Comparison of ENCODE assay signal across 9 cellular contexts in the genomic region with DNA sequence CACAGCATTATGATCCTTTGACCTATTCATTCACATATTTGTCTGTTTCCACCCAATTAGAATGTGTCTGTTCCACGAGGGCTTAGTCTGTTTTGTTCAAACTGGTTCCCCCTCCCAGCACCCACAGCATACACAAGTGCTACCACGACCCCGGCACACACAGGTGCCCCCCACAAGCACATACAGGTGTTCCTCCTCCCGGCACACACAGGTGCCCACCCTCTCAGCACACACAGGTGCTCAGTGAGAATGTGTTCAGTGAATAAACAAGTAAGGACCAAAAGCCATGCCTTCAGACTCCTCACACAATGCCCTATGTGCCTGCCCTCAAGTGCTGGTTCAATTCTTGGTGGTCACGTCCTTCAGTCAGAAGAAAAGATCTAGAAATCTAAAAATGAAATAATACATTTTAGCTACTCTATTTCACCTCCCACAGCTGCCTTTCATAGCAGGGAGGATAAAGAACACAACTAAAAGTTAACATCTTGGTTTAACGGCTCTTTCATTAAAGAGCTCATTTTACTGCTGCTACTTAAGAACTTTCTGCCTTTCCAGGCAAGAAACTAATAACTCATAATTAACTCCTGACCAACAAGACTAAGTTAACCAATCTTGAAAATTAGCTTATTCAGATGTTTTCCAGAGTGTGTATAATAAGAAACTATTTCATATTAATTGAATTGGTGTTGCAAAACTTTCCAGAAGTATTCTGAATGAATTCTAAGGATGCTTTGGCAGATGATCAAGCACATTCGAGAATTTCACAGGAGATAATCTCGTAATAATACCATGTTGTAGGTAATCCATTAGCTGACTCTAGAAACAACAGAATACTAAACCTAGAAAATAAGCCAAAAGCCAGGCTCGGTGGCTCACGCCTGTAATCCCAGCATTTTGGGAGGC. TPM values are rescaled to one million over a fixed set of nuclear protein-coding genes. Genes with fewer than 3 reads are reported as not detected.
DNase-seq lines count a peak whose midpoint lies in the region; ATAC-seq, FAIRE-seq and TF ChIP-seq lines count a peak whose summit lies in the region.
"Had no signal": no experiment of that assay in that cellular context is flagged by ENCODE, and none has a peak within 500 bp of the region (broad histone marks: within the 10 kb centered on the region; RNA-seq: fewer than 3 reads in every experiment).

No MANE protein-coding gene starts in this region.

- no peaks in the 10 kb centered on the region for H4K20me1 ChIP-seq in GM23248 (ENCODE audit: insufficient read depth)

- no peak for FAIRE-seq in A549 (lab: Jason Lieb, UNC)

- no peak overlapping the region for H2AFZ ChIP-seq in GM23248

- peak overlapping the region; percentile 85 for H3K9ac ChIP-seq in GM23248

- TF ChIP-seq EP300 in A549 (IDR thresholded peaks at IDR 0.05): no peak

- no peaks in the 10 kb centered on the region for H3K27me3 ChIP-seq in GM23248 (replicated peaks; ENCODE audit: insufficient read depth)

- H3K4me1 ChIP-seq in A549: peaks cover 50% of the 10 kb centered on the region
- peaks cover 43% of the 10 kb centered on the region for H3K4me1 ChIP-seq in GM23248 (ENCODE audit: insufficient read depth)

- H3K36me3 Mint-ChIP-seq in brain (peaks cover 9% of the 10 kb centered on the region), mesothelial cell of epicardium (peaks cover 4% of the 10 kb centered on the region)

- H3K79me2 ChIP-seq in GM23248 (ENCODE audit: insufficient read depth): peaks cover 64% of the 10 kb centered on the region

- ATAC-seq in A549: no peak

- H3K4me1 Mint-ChIP-seq in brain (peaks cover 56% of the 10 kb centered on the region), mesothelial cell of epicardium (peaks cover 64% of the 10 kb centered on the region)

- CTCF ChIA-PET in A549 (lab: Yijun Ruan, JAX): interaction anchor here (0.8 to 7.8 kb wide), 12 partner anchors 11 to 162 kb away, joined by 3 to 101 read pairs (median 12); no protein-coding TSS in a partner anchor
- CTCF ChIA-PET in HEK293T (lab: Yijun Ruan, JAX): interaction anchor here (0.6 to 4.1 kb wide), 3 partner anchors 10 to 162 kb away, joined by 4 to 40 read pairs (median 4); no protein-coding TSS in a partner anchor

- TF ChIP-seq CTCF in A549 (IDR thresholded peaks at IDR 0.05) (no peak), brain (conservative IDR thresholded peaks at IDR 0.05) (no peak), mesothelial cell of epicardium (IDR thresholded peaks at IDR 0.05; ENCODE audit: unreplicated experiment) (no peak)

- TF ChIP-seq POLR2A in A549 (IDR thresholded peaks at IDR 0.05; ENCODE audit: low read length): no peak

- H3K27ac ChIP-seq in A549 (peak overlapping the region; percentile 83 to 92), GM23248 (peak overlapping the region; percentile 86)

- H3K27ac Mint-ChIP-seq in brain (peak overlapping the region in 3 of 5 experiments; percentile 71 to 94 (median 84)), mesothelial cell of epicardium (peak overlapping the region; percentile 88)

- H3K4me3 Mint-ChIP-seq in brain: peak overlapping the region; percentile 83 to 95 (median 92)
- peak overlapping the region; percentile 86 for H3K4me3 Mint-ChIP-seq in mesothelial cell of epicardium

- POLR2A ChIA-PET in A549 (lab: Yijun Ruan, JAX) (interaction anchor here (0.6 to 1.3 kb wide), 2 partner anchors 41 to 156 kb away, joined by 3 to 10 read pairs; no protein-coding TSS in a partner anchor), HEK293T (lab: Yijun Ruan, JAX) (interaction anchor here (0.8 to 1.9 kb wide), 3 partner anchors 8 to 179 kb away, joined by 3 to 7 read pairs (median 4); a partner anchor contains a TSS)

- peaks cover 61% of the 10 kb centered on the region for H3F3A ChIP-seq in GM23248 (ENCODE audit: insufficient read depth)

- DNase-seq in A549 (ENCODE audit: low read depth in 1 of 2, low spot score in 1 of 2) (no peak), GM23248 (peak; percentile 45), mesothelial cell of epicardium (ENCODE audit: low spot score in 2 of 2, unreplicated experiment in 2 of 2) (no peak), NCI-H2029 (lab: John Stamatoyannopoulos, UW) (no peak), HEK293T (ENCODE audit: extremely low spot score) (no peak), NCI-H2081 treated with DMSO at 0.1 percent for 48 hours (lab: John Stamatoyannopoulos, UW) (no peak)
- no peak for DNase-seq in activated effector memory CD4-positive, alpha-beta T cell treated with anti-CD3 and anti-CD28 coated beads, Interleukin-2, amount 50 U/mL, for 16 hours
- DNase-seq: NCI-H187 had no signal

- H3K4me2 ChIP-seq in A549: peak overlapping the region; percentile 96
- H3K4me2 ChIP-seq in GM23248 (ENCODE audit: unreplicated experiment): peak overlapping the region; percentile 93

- peaks cover 5% of the 10 kb centered on the region; the same call in 1 of the 2 replicates for H3K36me3 ChIP-seq in GM23248 (ENCODE audit: low read depth)

- H3K9me3 Mint-ChIP-seq in brain: peaks cover 0 to 10% (median 1%) of the 10 kb centered on the region in 5 experiments
- H3K9me3 Mint-ChIP-seq in mesothelial cell of epicardium: no peaks in the 10 kb centered on the region

- no peak for TF ChIP-seq RAD21 in A549 (conservative IDR thresholded peaks at IDR 0.05 in 1 of 2, IDR thresholded peaks at IDR 0.05 in 1 of 2)

- H3K9me2 ChIP-seq in GM23248 (ENCODE audit: insufficient read depth): no peaks in the 10 kb centered on the region

- H3K27me3 Mint-ChIP-seq in brain: peaks cover 21% of the 10 kb centered on the region
- H3K27me3 Mint-ChIP-seq in mesothelial cell of epicardium (ENCODE audit: low read depth): no peaks in the 10 kb centered on the region

- no peaks in the 10 kb centered on the region for H3K9me3 ChIP-seq in A549
- no peaks in the 10 kb centered on the region for H3K9me3 ChIP-seq in GM23248 (ENCODE audit: low read depth)

- in situ Hi-C loops in GM23248 (cut with MboI): no loop called here

- WGBS in A549 (ENCODE audit: missing lambda C conversion rate): 18% methylated on average over 10 of the region's 10 CpGs
- WGBS in GM23248 (ENCODE audit: low coverage in 1 of 2, low lambda C conversion rate in 2 of 2, missing lambda C conversion rate in 2 of 2), 2 experiments: 16% methylated on average over 10 of the region's 10 CpGs

- H3K4me3 ChIP-seq in A549: peak overlapping the region; percentile 81
- peak overlapping the region; percentile 91 for H3K4me3 ChIP-seq in GM23248

TF ChIP-seq in A549, 52 proteins besides CTCF, POLR2A, EP300 and RAD21:
- no peak for TF ChIP-seq JUN (IDR thresholded peaks at IDR 0.05)
- peak; percentile 21 for TF ChIP-seq MAFK (IDR thresholded peaks at IDR 0.05; ENCODE audit: partially characterized antibody)

TF ChIP-seq in HEK293T, 16 proteins besides CTCF, POLR2A, EP300 and RAD21:
- TF ChIP-seq BHLHE40 (IDR thresholded peaks at IDR 0.05; ENCODE audit: borderline replicate concordance): no peak
- TF ChIP-seq L3MBTL2 (conservative IDR thresholded peaks at IDR 0.05): no peak
- TF ChIP-seq SP1 (IDR thresholded peaks at IDR 0.05): no peak
- TF ChIP-seq FOXM1 (IDR thresholded peaks at IDR 0.05; ENCODE audit: borderline replicate concordance): no peak
- TF ChIP-seq CTBP1 (IDR thresholded peaks at IDR 0.05; ENCODE audit: borderline replicate concordance): no peak
- no peak for TF ChIP-seq ARNT (IDR thresholded peaks at IDR 0.05)
- TF ChIP-seq SUZ12 (IDR thresholded peaks at IDR 0.05): no peak
- no peak for TF ChIP-seq ELF4 (IDR thresholded peaks at IDR 0.05)
- TF ChIP-seq NFRKB (IDR thresholded peaks at IDR 0.05): no peak
- TF ChIP-seq LEF1 (IDR thresholded peaks at IDR 0.05; ENCODE audit: borderline replicate concordance): no peak
- TF ChIP-seq, protein P1, sequence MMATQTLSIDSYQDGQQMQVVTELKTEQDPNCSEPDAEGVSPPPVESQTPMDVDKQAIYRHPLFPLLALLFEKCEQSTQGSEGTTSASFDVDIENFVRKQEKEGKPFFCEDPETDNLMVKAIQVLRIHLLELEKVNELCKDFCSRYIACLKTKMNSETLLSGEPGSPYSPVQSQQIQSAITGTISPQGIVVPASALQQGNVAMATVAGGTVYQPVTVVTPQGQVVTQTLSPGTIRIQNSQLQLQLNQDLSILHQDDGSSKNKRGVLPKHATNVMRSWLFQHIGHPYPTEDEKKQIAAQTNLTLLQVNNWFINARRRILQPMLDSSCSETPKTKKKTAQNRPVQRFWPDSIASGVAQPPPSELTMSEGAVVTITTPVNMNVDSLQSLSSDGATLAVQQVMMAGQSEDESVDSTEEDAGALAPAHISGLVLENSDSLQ (IDR thresholded peaks at IDR 0.05): no peak
- no peak for TF ChIP-seq TARDBP (IDR thresholded peaks at IDR 0.05)
- TF ChIP-seq HDGF (IDR thresholded peaks at IDR 0.05; ENCODE audit: borderline replicate concordance): no peak
- TF ChIP-seq FOXK2 (IDR thresholded peaks at IDR 0.05): no peak
- TF ChIP-seq FOXA1 (IDR thresholded peaks at IDR 0.05): no peak
- TF ChIP-seq ZNF384 (IDR thresholded peaks at IDR 0.05): no peak

RNA-seq across cellular contexts. Expression of a gene that starts 2.3 kb away (rescaled TPM):
- polyA plus RNA-seq in A549 (2011; rRNA removed): 20.3 and 24.3 TPM in 2 replicates
- 9.9 and 11.3 TPM in 2 replicates for polyA plus RNA-seq in A549 (2012; cell fraction: cytosol; rRNA removed)
- polyA plus RNA-seq in A549 (2012; cell fraction: nucleus; rRNA removed): 19.1 and 24.9 TPM in 2 replicates
- 12.6 to 15.3 TPM (median 13.7 TPM) in 3 replicates for polyA plus RNA-seq in A549 (2017; fragmentation: RNase III; extraction: RNeasy Plus Mini Kit Qiagen cat#74134 plus additional on column Dnase treatment)
- polyA minus RNA-seq in A549 (2011; rRNA and poly(A)+ RNA removed): 20.1 and 20.4 TPM in 2 replicates
- total RNA-seq in GM23248 (2014; rRNA removed; shearing (Covaris generic)): 18.5 and 22.4 TPM in 2 replicates
- polyA plus RNA-seq in GM23248 (2016; fragmentation: Nextera tagmentation; extraction: Ambion mirVana): 12.4 and 12.6 TPM in 2 replicates
- polyA plus RNA-seq in brain (ENCODE audit: insufficient read depth, low read depth, low replicate concordance): 4.5 TPM
- 34.7 to 35.8 TPM (median 35.3 TPM) in 3 replicates for total RNA-seq in mesothelial cell of epicardium
